Comparison of ENCODE assay signal across 9 cellular contexts in the genomic region with DNA sequence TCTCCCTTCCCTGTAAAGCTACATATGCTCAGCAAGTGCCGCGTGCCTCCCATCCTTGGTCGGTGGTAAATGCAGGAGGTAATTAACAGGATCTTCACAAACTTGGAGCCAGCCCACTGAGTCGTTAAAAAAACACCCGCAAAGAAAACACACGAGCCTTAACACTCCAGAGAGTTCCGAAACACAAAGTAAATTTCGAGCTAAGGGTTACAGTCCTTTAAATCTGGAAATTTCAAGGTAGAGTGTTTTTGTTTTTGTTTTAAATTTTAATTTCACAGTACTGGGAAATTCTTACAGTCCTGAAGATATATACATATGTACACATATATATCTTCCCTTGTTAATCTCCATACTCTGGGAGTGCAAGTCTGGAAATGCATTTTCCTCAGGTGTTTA. TPM values are rescaled to one million over a fixed set of nuclear protein-coding genes. Genes with fewer than 3 reads are reported as not detected.
DNase-seq lines count a peak whose midpoint lies in the region; ATAC-seq, FAIRE-seq and TF ChIP-seq lines count a peak whose summit lies in the region.
"Had no signal": no experiment of that assay in that cellular context is flagged by ENCODE, and none has a peak within 500 bp of the region (broad histone marks: within the 10 kb centered on the region; RNA-seq: fewer than 3 reads in every experiment).

No MANE protein-coding gene starts in this region.

- H3K27ac ChIP-seq in muscle layer of duodenum (ENCODE audit: low read length) = peak overlapping the region; percentile 92

- peaks cover 7% of the 10 kb centered on the region; the same call in 1 of the 2 replicates for H3K4me1 ChIP-seq in BE2C
- H3K4me1 ChIP-seq in muscle layer of duodenum (ENCODE audit: control insufficient read depth in 1 of 2, insufficient read depth in 2 of 2, low read length in 2 of 2) = peaks cover 10 to 13% of the 10 kb centered on the region in 2 donors

- DNase-seq in BE2C (no peak), bronchial epithelial cell (ENCODE audit: low read depth) (no peak), NCI-H774 (lab: John Stamatoyannopoulos, UW) (no peak), NCI-H526 treated with DMSO at 0.1 percent for 48 hours (lab: John Stamatoyannopoulos, UW) (no peak)

- H3K36me3 ChIP-seq in BE2C (no peaks in the 10 kb centered on the region), bronchial epithelial cell (ENCODE audit: control insufficient read depth, insufficient read depth, low read length) (no peaks in the 10 kb centered on the region), muscle layer of duodenum (ENCODE audit: control insufficient read depth in 1 of 2, insufficient read depth in 2 of 2, low read length in 2 of 2) (no peaks in the 10 kb centered on the region)

- FAIRE-seq in bronchial epithelial cell (lab: Jason Lieb, UNC) = no peak
- FAIRE-seq: islet of Langerhans had no signal

- TF ChIP-seq CTCF in BE2C (IDR thresholded peaks at IDR 0.05; ENCODE audit: low read depth, low read length) (no peak), bronchial epithelial cell (IDR thresholded peaks at IDR 0.05; ENCODE audit: insufficient read depth, low read length, severe bottlenecking) (no peak)

- no peaks in the 10 kb centered on the region for H3K9me3 ChIP-seq in BE2C
- H3K9me3 ChIP-seq in muscle layer of duodenum (ENCODE audit: control insufficient read depth in 1 of 2, low read length in 2 of 2) = no peaks in the 10 kb centered on the region

- H3K27me3 ChIP-seq in BE2C (no peaks in the 10 kb centered on the region), bronchial epithelial cell (ENCODE audit: control insufficient read depth, insufficient read depth, low read length) (no peaks in the 10 kb centered on the region), muscle layer of duodenum (ENCODE audit: low read depth, low read length) (no peaks in the 10 kb centered on the region)

- ATAC-seq in HG03103 (IDR thresholded peaks at IDR 0.05; ENCODE audit: low read depth, unreplicated experiment) (peak; percentile 2), HG03159 (IDR thresholded peaks at IDR 0.05; ENCODE audit: unreplicated experiment) (no peak), GM19324 (IDR thresholded peaks at IDR 0.05; ENCODE audit: low FRiP score, unreplicated experiment) (no peak)

- H3K4me3 ChIP-seq in BE2C (ENCODE audit: low read depth, low read length) (peak overlapping the region; percentile 83), bronchial epithelial cell (ENCODE audit: low read depth, low read length) (peak overlapping the region; percentile 78), muscle layer of duodenum (ENCODE audit: low read depth in 1 of 2, low read length in 2 of 2) (peak overlapping the region; percentile 72 to 95)

RNA-seq across cellular contexts. Expression of a gene that starts 1.1 kb away (rescaled TPM):
- polyA plus RNA-seq in BE2C (2012; ENCODE audit: insufficient read depth, insufficient read length, low read depth) = 48.1 TPM
- total RNA-seq in bronchial epithelial cell = 12.9 and 15.0 TPM in 2 replicates
